In the genomic region with DNA sequence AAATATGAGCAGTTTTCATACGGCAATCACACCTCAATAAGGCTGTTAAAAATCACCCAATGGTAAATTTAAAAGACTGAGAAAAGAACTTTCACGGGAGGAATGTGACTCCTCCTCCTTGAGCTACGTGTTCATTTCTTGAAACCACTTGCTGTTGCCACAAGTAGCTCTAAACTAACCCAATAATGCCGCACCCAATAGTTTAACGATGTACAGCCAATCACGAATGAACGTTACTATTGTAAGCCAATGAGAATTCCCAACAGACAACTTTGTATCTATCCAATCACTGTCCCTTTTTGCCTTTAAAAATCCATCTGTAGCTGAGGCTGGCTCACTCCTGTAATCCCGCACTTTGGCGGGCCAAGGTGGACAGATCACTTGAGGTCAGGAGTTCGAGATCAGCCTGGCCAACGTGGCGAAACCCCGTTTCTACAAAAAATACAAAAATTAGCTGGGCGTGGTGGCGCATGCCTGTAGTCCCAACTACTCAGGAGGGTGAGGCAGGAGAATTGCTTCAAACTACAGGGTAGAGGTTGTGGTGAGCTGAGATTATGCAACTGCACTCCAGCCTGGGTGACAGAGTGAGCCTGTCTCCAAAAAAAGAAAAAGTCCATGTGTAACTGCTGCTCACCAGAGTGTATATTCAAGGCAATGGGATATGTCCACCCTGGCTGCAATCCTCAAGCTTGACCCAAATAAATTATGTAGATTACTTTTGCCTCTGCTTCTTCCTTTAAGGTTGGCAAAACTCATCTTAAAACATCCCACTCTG, we compare ENCODE assay signal across 20 cellular contexts.
"Had no signal": no experiment of that assay in that cellular context is flagged by ENCODE, and none has a peak within 500 bp of the region (broad histone marks: within the 10 kb centered on the region; RNA-seq: fewer than 3 reads in every experiment).

No MANE protein-coding gene starts in this region.

- H3K36me3 ChIP-seq: breast epithelium had no signal

- DNase-seq: activated B cell treated with CpG ODN at 0.5 μM for 24 hours; activated CD4-positive, alpha-beta T cell treated with anti-CD3 and anti-CD28 coated beads for 4 hours; activated CD4-positive, alpha-beta T cell treated with anti-CD3 and anti-CD28 coated beads, Interleukin-2, amount 50 U/mL, for 48 hours; activated CD8-positive, alpha-beta memory T cell treated with anti-CD3 and anti-CD28 coated beads, Interleukin-2, amount 50 U/mL, for 48 hours; activated naive CD4-positive, alpha-beta T cell; activated T-cell treated with anti-CD3 and anti-CD28 coated beads, Interleukin-2, amount 50 U/mL, for 4 hours; adrenal gland; effector memory CD4-positive, alpha-beta T cell; head of caudate nucleus; hypothalamus; natural killer cell; stimulated activated CD4-positive, alpha-beta T cell treated with anti-CD3 and anti-CD28 coated beads, Interleukin-15, amount 100 ng/mL, for 24 hours; stimulated activated CD8-positive, alpha-beta memory T cell treated with anti-CD3 and anti-CD28 coated beads, Interleukin-4, amount 100 ng/mL, for 48 hours; stimulated activated naive B cell treated with anti-CD40 and anti-IgM and Interleukin-4, amounts not matched to agents 10 μg/mL and 1 μg/mL and 100 μg/mL, for 72 hours; T-cell; testis had no signal

- H3K4me3 ChIP-seq: adrenal gland, breast epithelium, esophagus muscularis mucosa, right atrium auricular region, skin epidermis, testis had no signal

- H3K27ac ChIP-seq: adrenal gland, breast epithelium, esophagus muscularis mucosa, right atrium auricular region, testis had no signal

- ATAC-seq: activated T-cell treated with anti-CD3 and anti-CD28 coated beads, Interleukin-2, amount 50 U/mL, for 4 hours; natural killer cell; stimulated activated naive B cell treated with anti-CD40 and anti-IgM and Interleukin-4, amounts not matched to agents 10 μg/mL and 1 μg/mL and 100 μg/mL, for 72 hours; T-cell had no signal

- H3K9me3 ChIP-seq: adrenal gland, breast epithelium, esophagus muscularis mucosa, right atrium auricular region, testis had no signal

- H3K4me1 ChIP-seq: breast epithelium, testis had no signal

- H3K27me3 ChIP-seq: adrenal gland, breast epithelium, esophagus muscularis mucosa, right atrium auricular region, testis had no signal
